1 cellular context compared by ENCODE assay signal in genomic region chr6:41784581-41785171, GRCh38.
TF ChIP-seq lines count a peak whose summit lies in the region.

No MANE protein-coding gene starts in this region.

TF ChIP-seq in HepG2, 621 proteins besides CTCF, POLR2A, EP300 and RAD21:
- TF ChIP-seq MAF1 (CRISPR knock-in tag; IDR thresholded peaks at IDR 0.05; ENCODE audit: borderline replicate concordance) (no peak), ZSCAN21 (CRISPR knock-in tag; IDR thresholded peaks at IDR 0.05; ENCODE audit: borderline replicate concordance) (no peak), AKAP8 (CRISPR knock-in tag; IDR thresholded peaks at IDR 0.05) (peak; percentile 18; the same call in 1 of the 2 replicates)
